27 cellular contexts compared by ENCODE assay signal in the genomic region with DNA sequence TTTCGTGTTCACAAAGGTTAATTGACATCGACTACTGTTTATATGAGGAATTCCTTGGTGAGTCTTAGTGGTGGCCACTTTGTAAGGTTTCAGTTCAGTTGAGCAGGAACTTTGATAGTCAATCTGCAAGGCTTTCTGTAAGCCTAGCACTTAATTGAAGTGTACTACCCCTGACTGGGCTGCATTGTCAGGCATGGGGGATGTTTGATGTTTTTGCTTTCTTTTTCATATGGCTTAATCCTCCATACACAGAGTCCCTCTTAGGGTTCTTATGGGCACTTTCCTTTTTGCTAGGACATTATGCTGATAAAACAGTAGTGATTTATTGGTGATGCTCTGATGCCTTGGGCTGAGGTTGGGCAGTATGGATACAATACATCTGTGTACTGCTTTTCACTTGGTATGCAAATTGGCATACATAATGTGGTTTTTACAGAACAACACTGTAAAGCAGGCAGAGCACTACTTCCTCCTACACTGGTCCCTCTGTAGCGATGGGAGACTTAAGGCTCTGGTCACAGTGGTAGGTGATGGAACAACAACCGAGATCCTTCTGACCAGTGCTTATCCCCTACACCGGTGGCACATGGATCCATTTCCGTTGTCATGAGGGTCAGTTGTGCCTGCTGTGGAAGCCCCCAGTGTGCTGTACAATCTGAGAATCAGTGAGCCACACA. TPM values are rescaled to one million over a fixed set of nuclear protein-coding genes. Genes with fewer than 3 reads are reported as not detected.
"Had no signal": no experiment of that assay in that cellular context is flagged by ENCODE, and none has a peak within 500 bp of the region (broad histone marks: within the 10 kb centered on the region; RNA-seq: fewer than 3 reads in every experiment).

No MANE protein-coding gene starts in this region.

- H3K4me1 ChIP-seq: ascending aorta, gastrocnemius medialis, lower lobe of right lung, prostate gland had no signal

- H3K36me3 ChIP-seq: ascending aorta, gastrocnemius medialis, heart right ventricle, lower lobe of right lung, prostate gland, WERI-Rb-1 had no signal

- H3K27ac ChIP-seq: ascending aorta, gastrocnemius medialis, lower lobe of right lung, prostate gland, skin epidermis, WERI-Rb-1 had no signal

- ATAC-seq: activated CD4-positive, alpha-beta T cell treated with anti-CD3 and anti-CD28 coated beads for 36 hours; activated CD8-positive, alpha-beta memory T cell treated with anti-CD3 and anti-CD28 coated beads, Interleukin-2, amount 10 ng/mL, durations not matched to agents 7 days and 5 days; gastrocnemius medialis; heart right ventricle; left colon; lower lobe of right lung; right cardiac atrium had no signal

- H3K4me3 ChIP-seq: ascending aorta, gastrocnemius medialis, heart right ventricle, lower lobe of right lung, prostate gland, skin epidermis had no signal

- H3K27me3 ChIP-seq: ascending aorta, gastrocnemius medialis, heart right ventricle had no signal

- DNase-seq: activated CD4-positive, alpha-beta memory T cell treated with anti-CD3 and anti-CD28 coated beads for 36 hours; activated CD4-positive, alpha-beta T cell treated with anti-CD3 and anti-CD28 coated beads for 36 hours; activated CD8-positive, alpha-beta memory T cell treated with anti-CD3 and anti-CD28 coated beads, Interleukin-2, amount 10 ng/mL, durations not matched to agents 7 days and 5 days; activated naive CD4-positive, alpha-beta T cell treated with anti-CD3 and anti-CD28 coated beads, Interleukin-2, amount 10 ng/mL, durations not matched to agents 7 days and 5 days; activated T-cell treated with anti-CD3 and anti-CD28 coated beads, Interleukin-2, amount 50 U/mL, for 1 hour; gastrocnemius medialis; heart right ventricle; left colon; lower lobe of right lung; nucleus accumbens; right cardiac atrium; stimulated activated CD4-positive, alpha-beta T cell treated with anti-CD3 and anti-CD28 coated beads, Interleukin-15, amount 100 ng/mL, for 24 hours; stimulated activated CD4-positive, alpha-beta T cell treated with anti-CD3 and anti-CD28 coated beads, Interleukin-4, amount 100 ng/mL, for 4 hours; stimulated activated CD8-positive, alpha-beta memory T cell treated with anti-CD3 and anti-CD28 coated beads, Interleukin-4, amount 100 ng/mL, for 48 hours; stimulated activated naive CD4-positive, alpha-beta T cell treated with Interleukin-2 at 50 U/mL for 16 hours; substantia nigra; trophoblast cell; WERI-Rb-1 had no signal

- H3K9me3 ChIP-seq: ascending aorta, gastrocnemius medialis, heart right ventricle, lower lobe of right lung, prostate gland had no signal

- FAIRE-seq: bronchial epithelial cell, islet of Langerhans had no signal

RNA-seq across cellular contexts. Expression of a gene that starts 6.2 kb away (rescaled TPM):
- total RNA-seq: activated CD4-positive, alpha-beta memory T cell treated with anti-CD3 and anti-CD28 coated beads for 36 hours; activated CD4-positive, alpha-beta T cell treated with anti-CD3 and anti-CD28 coated beads for 36 hours; activated CD8-positive, alpha-beta memory T cell treated with anti-CD3 and anti-CD28 coated beads, Interleukin-2, amount 10 ng/mL, durations not matched to agents 7 days and 5 days; activated T-helper 2 cell treated with anti-CD3 and anti-CD28 coated beads, Interferon-gamma antibody, Interleukin-2, Interleukin-4, amounts not matched to agents 10 μg/mL and 5 μg/mL and 100 μg/mL, durations not matched to agents 14 hours and 24 hours and 36 hours; ascending aorta; bronchial epithelial cell; chondrocyte; dermis microvascular lymphatic vessel endothelial cell; epithelial cell of proximal tubule; gastrocnemius medialis; left colon; lower lobe of right lung; prostate gland had no signal
